17 cellular contexts compared by ENCODE assay signal in genomic region chr17:4354862-4355514, GRCh38. TPM values are rescaled to one million over a fixed set of nuclear protein-coding genes. Genes with fewer than 3 reads are reported as not detected.
A peak's percentile ranks its signal among the peaks of the same experiment; 100 is the strongest.
DNase-seq lines count a peak whose midpoint lies in the region; ATAC-seq, FAIRE-seq and TF ChIP-seq lines count a peak whose summit lies in the region.
"Had no signal": no experiment of that assay in that cellular context is flagged by ENCODE, and none has a peak within 500 bp of the region (broad histone marks: within the 10 kb centered on the region; RNA-seq: fewer than 3 reads in every experiment).

No MANE protein-coding gene starts in this region.

- peaks cover 39% of the 10 kb centered on the region for H3K4me1 ChIP-seq in BLaER1
- H3K4me1 ChIP-seq: colonic mucosa had no signal

- H3K4me2 ChIP-seq in BLaER1 = peak overlapping the region; percentile 44

- no peak overlapping the region for H3K27ac ChIP-seq in BLaER1
- H3K27ac ChIP-seq: colonic mucosa, stomach, upper lobe of right lung had no signal

- H3K27ac Mint-ChIP-seq in T-helper 17 cell (peak overlapping the region; percentile 67), progenitor cell of endocrine pancreas (no peak overlapping the region)
- H3K27ac Mint-ChIP-seq: activated CD4-positive, alpha-beta memory T cell treated with anti-CD3 and anti-CD28 coated beads for 36 hours had no signal

- H3K9ac ChIP-seq in BLaER1 = 0 out of 2 replicates have a peak overlapping the region, but pooled peaks have one; percentile 23

- peaks cover 8% of the 10 kb centered on the region; the same call in 1 of the 2 replicates for H3K36me3 ChIP-seq in BLaER1
- H3K36me3 ChIP-seq: colonic mucosa, stomach, upper lobe of right lung had no signal

- DNase-seq in GM19239 (ENCODE audit: insufficient read length, low spot score) (no peak), T-helper 17 cell (no peak), left colon (no peak), progenitor cell of endocrine pancreas (ENCODE audit: low spot score, unreplicated experiment) (no peak), HEK293T (ENCODE audit: extremely low spot score) (no peak)
- DNase-seq: activated CD4-positive, alpha-beta memory T cell treated with anti-CD3 and anti-CD28 coated beads for 36 hours; activated T-cell treated with anti-CD3 and anti-CD28 coated beads, Interleukin-2, amount 50 U/mL, for 48 hours; colonic mucosa; DND-41; NCI-H1694; stomach; T-helper 1 cell; upper lobe of right lung had no signal

- H3K4me3 Mint-ChIP-seq in T-helper 17 cell (no peak overlapping the region), progenitor cell of endocrine pancreas (ENCODE audit: low read depth) (no peak overlapping the region)
- H3K4me3 Mint-ChIP-seq: activated CD4-positive, alpha-beta memory T cell treated with anti-CD3 and anti-CD28 coated beads for 36 hours had no signal

- CTCF ChIA-PET in HEK293T (lab: Yijun Ruan, JAX) = no interaction called here

- H3K36me3 Mint-ChIP-seq in T-helper 17 cell (ENCODE audit: low read depth) (no peaks in the 10 kb centered on the region), progenitor cell of endocrine pancreas (ENCODE audit: insufficient read depth) (peaks cover 1% of the 10 kb centered on the region)
- H3K36me3 Mint-ChIP-seq: activated CD4-positive, alpha-beta memory T cell treated with anti-CD3 and anti-CD28 coated beads for 36 hours had no signal

- no peak for TF ChIP-seq CTCF in progenitor cell of endocrine pancreas (IDR thresholded peaks at IDR 0.05; ENCODE audit: unreplicated experiment)

- peak; percentile 62 for FAIRE-seq in GM19239 (lab: Jason Lieb, UNC)

- no peaks in the 10 kb centered on the region for H3K27me3 Mint-ChIP-seq in T-helper 17 cell
- H3K27me3 Mint-ChIP-seq in progenitor cell of endocrine pancreas = no peaks in the 10 kb centered on the region
- H3K27me3 Mint-ChIP-seq: activated CD4-positive, alpha-beta memory T cell treated with anti-CD3 and anti-CD28 coated beads for 36 hours; activated naive CD8-positive, alpha-beta T cell had no signal

- no peaks in the 10 kb centered on the region for H3K27me3 ChIP-seq in BLaER1
- H3K27me3 ChIP-seq: colonic mucosa, stomach, upper lobe of right lung had no signal

- no peak for ATAC-seq in T-helper 17 cell
- ATAC-seq in left colon = peak; percentile 84
- ATAC-seq in HG03354 (IDR thresholded peaks at IDR 0.05; ENCODE audit: poor library complexity, severe bottlenecking, unreplicated experiment) = no peak
- no peak for ATAC-seq in HG02798 (IDR thresholded peaks at IDR 0.05; ENCODE audit: poor library complexity, unreplicated experiment)
- ATAC-seq: upper lobe of right lung had no signal

- H3K4me3 ChIP-seq in BLaER1 = no peak overlapping the region
- H3K4me3 ChIP-seq: colonic mucosa, stomach, upper lobe of right lung had no signal

- intact Hi-C loops in left colon (cut with DNase I, micrococcal nuclease) = no loop called here

- POLR2A ChIA-PET in HEK293T (lab: Yijun Ruan, JAX) = no interaction called here

- peaks cover 29% of the 10 kb centered on the region for H3K4me1 Mint-ChIP-seq in T-helper 17 cell
- peaks cover 10% of the 10 kb centered on the region for H3K4me1 Mint-ChIP-seq in progenitor cell of endocrine pancreas (ENCODE audit: low read depth)

- peaks cover 100% of the 10 kb centered on the region for H4K20me1 ChIP-seq in BLaER1

- H3K9me3 ChIP-seq in BLaER1 = no peaks in the 10 kb centered on the region
- no peaks in the 10 kb centered on the region for H3K9me3 ChIP-seq in T-helper 17 cell (ENCODE audit: control insufficient read depth, low read length, poor library complexity, severe bottlenecking)
- H3K9me3 ChIP-seq: colonic mucosa, stomach, upper lobe of right lung had no signal

- H3K9me3 Mint-ChIP-seq in progenitor cell of endocrine pancreas (ENCODE audit: low read depth) = no peaks in the 10 kb centered on the region
- H3K9me3 Mint-ChIP-seq: activated CD4-positive, alpha-beta memory T cell treated with anti-CD3 and anti-CD28 coated beads for 36 hours had no signal

TF ChIP-seq in HEK293T, 16 proteins besides CTCF, POLR2A, EP300 and RAD21:
- TF ChIP-seq ELF4 (IDR thresholded peaks at IDR 0.05) = no peak
- TF ChIP-seq PKNOX1 (IDR thresholded peaks at IDR 0.05) = no peak
- no peak for TF ChIP-seq FOXK2 (IDR thresholded peaks at IDR 0.05)
- no peak for TF ChIP-seq LEF1 (IDR thresholded peaks at IDR 0.05; ENCODE audit: borderline replicate concordance)
- TF ChIP-seq FOXA1 (IDR thresholded peaks at IDR 0.05) = no peak
- no peak for TF ChIP-seq ZNF384 (IDR thresholded peaks at IDR 0.05)
- TF ChIP-seq TARDBP (IDR thresholded peaks at IDR 0.05) = no peak
- TF ChIP-seq ARNT (IDR thresholded peaks at IDR 0.05) = no peak
- TF ChIP-seq NFRKB (IDR thresholded peaks at IDR 0.05) = no peak
- no peak for TF ChIP-seq BHLHE40 (IDR thresholded peaks at IDR 0.05; ENCODE audit: borderline replicate concordance)
- TF ChIP-seq SP1 (IDR thresholded peaks at IDR 0.05) = no peak
- no peak for TF ChIP-seq CTBP1 (IDR thresholded peaks at IDR 0.05; ENCODE audit: borderline replicate concordance)
- TF ChIP-seq SUZ12 (IDR thresholded peaks at IDR 0.05) = no peak
- no peak for TF ChIP-seq L3MBTL2 (conservative IDR thresholded peaks at IDR 0.05)
- no peak for TF ChIP-seq HDGF (IDR thresholded peaks at IDR 0.05; ENCODE audit: borderline replicate concordance)
- TF ChIP-seq FOXM1 (IDR thresholded peaks at IDR 0.05; ENCODE audit: borderline replicate concordance) = no peak

RNA-seq across cellular contexts. Expression of gene UBE2G1, which starts 11.5 kb away (rescaled TPM):
- total RNA-seq in T-helper 17 cell (10 to 100 TPM; 64.6 to 72.7 TPM), left colon (10 to 100 TPM; 59.5 to 71.5 TPM), progenitor cell of endocrine pancreas (82.6 and 87.8 TPM in 2 replicates)
